Comparison of ENCODE assay signal across 8 cellular contexts in the genomic region with DNA sequence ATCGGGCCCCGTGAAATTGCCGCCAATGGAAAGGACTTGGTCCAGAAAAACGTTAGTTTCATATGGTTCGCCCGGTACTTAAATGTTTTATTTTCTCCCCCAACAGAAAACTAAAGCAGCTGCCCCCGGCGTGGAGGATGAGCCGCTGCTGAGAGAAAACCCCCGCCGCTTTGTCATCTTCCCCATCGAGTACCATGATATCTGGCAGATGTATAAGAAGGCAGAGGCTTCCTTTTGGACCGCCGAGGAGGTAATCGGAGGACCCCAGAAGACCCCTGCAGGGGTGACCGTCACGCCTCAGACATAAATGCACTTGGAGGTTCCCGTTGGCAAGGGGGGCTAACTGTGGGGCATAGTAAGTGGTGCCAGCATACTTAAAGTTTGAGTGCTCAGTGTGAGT. TPM values are rescaled to one million over a fixed set of nuclear protein-coding genes. Genes with fewer than 3 reads are reported as not detected.
DNase-seq lines count a peak whose midpoint lies in the region; ATAC-seq and TF ChIP-seq lines count a peak whose summit lies in the region.

No MANE protein-coding gene starts in this region.

- H2BK15ac ChIP-seq in mesenchymal stem cell (ENCODE audit: low read depth, poor library complexity, severe bottlenecking) = no peak overlapping the region

- peak overlapping the region; percentile 96 for H3K4me2 ChIP-seq in mesenchymal stem cell (ENCODE audit: low read length, poor library complexity, severe bottlenecking)

- peaks cover 1% of the 10 kb centered on the region; the same call in 1 of the 2 replicates for H3K27me3 Mint-ChIP-seq in HFFc6 (ENCODE audit: insufficient read depth)

- H3K4me3 ChIP-seq in AG04449 (ENCODE audit: low read depth, low read length) = peak overlapping the region; percentile 78
- peak overlapping the region; percentile 83 for H3K4me3 ChIP-seq in adipocyte (ENCODE audit: low read length)
- H3K4me3 ChIP-seq in mesenchymal stem cell (ENCODE audit: insufficient read depth in 1 of 2, low read depth in 1 of 2, low read length in 2 of 2) = peak overlapping the region; percentile 75 to 87

- peak overlapping the region; percentile 90 for H3K4me3 Mint-ChIP-seq in HFFc6

- TF ChIP-seq CTCF in AG04449 (IDR thresholded peaks at IDR 0.05; ENCODE audit: insufficient read depth, low read length, missing control alignments) = no peak
- TF ChIP-seq CTCF in HFFc6 (IDR thresholded peaks at IDR 0.05) = no peak

- peak overlapping the region in 1 of 2 experiments; percentile 88 for H3K23ac ChIP-seq in mesenchymal stem cell (ENCODE audit: low read length in 2 of 2)

- peaks cover 42% of the 10 kb centered on the region for H3K4me1 ChIP-seq in adipocyte (ENCODE audit: control insufficient read depth, insufficient read depth, low read length)
- H3K4me1 ChIP-seq in mesenchymal stem cell (ENCODE audit: control insufficient read depth, insufficient read depth, low read depth, low read length) = peaks cover 21% of the 10 kb centered on the region

- H3K14ac ChIP-seq in mesenchymal stem cell (ENCODE audit: low read length in 2 of 2) = no peak overlapping the region

- H4K91ac ChIP-seq in mesenchymal stem cell (ENCODE audit: low read length) = no peak overlapping the region

- ATAC-seq in GM18868 (IDR thresholded peaks at IDR 0.05; ENCODE audit: unreplicated experiment) (no peak), GM18517 (IDR thresholded peaks at IDR 0.05; ENCODE audit: unreplicated experiment) (no peak), HG02798 (IDR thresholded peaks at IDR 0.05; ENCODE audit: poor library complexity, unreplicated experiment) (no peak)

- H3K36me3 Mint-ChIP-seq in HFFc6 (ENCODE audit: low read depth) = peaks cover 20% of the 10 kb centered on the region

- H2BK5ac ChIP-seq in mesenchymal stem cell (ENCODE audit: low read depth, low read length, poor library complexity, severe bottlenecking) = no peak overlapping the region

- no peak overlapping the region for H2BK12ac ChIP-seq in mesenchymal stem cell (ENCODE audit: low read length in 2 of 2)

- H3K27ac Mint-ChIP-seq in HFFc6 = peak overlapping the region; percentile 87

- H2AK5ac ChIP-seq in mesenchymal stem cell (ENCODE audit: low read length, severe bottlenecking) = no peak overlapping the region

- 3% methylated on average over 15 of the region's 18 CpGs for WGBS in mesenchymal stem cell

- no peaks in the 10 kb centered on the region for H3K9me3 Mint-ChIP-seq in HFFc6

- POLR2A ChIA-PET in AG04449 (lab: Yijun Ruan, JAX) = no interaction called here

- H4K8ac ChIP-seq in mesenchymal stem cell (ENCODE audit: low read length) = no peak overlapping the region

- no peak overlapping the region for H3K18ac ChIP-seq in mesenchymal stem cell (ENCODE audit: low read depth in 1 of 2, low read length in 2 of 2)

- peak overlapping the region; percentile 56 for H2AFZ ChIP-seq in mesenchymal stem cell (ENCODE audit: low read depth, low read length)

- DNase-seq in AG04449 (ENCODE audit: low read depth, low spot score) (no peak), HFFc6 (no peak), adipocyte (ENCODE audit: low read depth) (no peak), mesenchymal stem cell (peak; percentile 30), kidney glomerular epithelial cell (lab: John Stamatoyannopoulos, UW) (no peak)

- no peak overlapping the region for H2BK120ac ChIP-seq in mesenchymal stem cell (ENCODE audit: low read depth, low read length)

- H3K36me3 ChIP-seq in adipocyte (ENCODE audit: control insufficient read depth, insufficient read depth, low read length, severe bottlenecking) (no peaks in the 10 kb centered on the region), mesenchymal stem cell (ENCODE audit: control insufficient read depth in 1 of 2, insufficient read depth in 2 of 2, low read depth in 1 of 2, low read length in 2 of 2) (peaks cover 2 to 5% of the 10 kb centered on the region in 2 experiments)

- H3K79me1 ChIP-seq in mesenchymal stem cell (replicated peaks; ENCODE audit: low read length, poor library complexity, severe bottlenecking) = peaks cover 17% of the 10 kb centered on the region

- H3K27me3 ChIP-seq in adipocyte (replicated peaks; ENCODE audit: control insufficient read depth, insufficient read depth, low read length) (no peaks in the 10 kb centered on the region), mesenchymal stem cell (ENCODE audit: control insufficient read depth in 1 of 2, insufficient read depth in 1 of 2, low read length in 2 of 2) (no peaks in the 10 kb centered on the region)

- CTCF ChIA-PET in AG04449 (lab: Yijun Ruan, JAX) = interaction anchor here (1.2 to 16.0 kb wide), 10 partner anchors 36 to 325 kb away, joined by 3 to 356 read pairs (median 12); partner anchors contain the start of gene ODC1

- H3K9ac ChIP-seq in adipocyte (ENCODE audit: low read length) = no peak overlapping the region
- peak overlapping the region; percentile 64 for H3K9ac ChIP-seq in mesenchymal stem cell (ENCODE audit: low read length)

- H3K9me3 ChIP-seq in adipocyte (ENCODE audit: control insufficient read depth, low read length) = no peaks in the 10 kb centered on the region
- H3K9me3 ChIP-seq in mesenchymal stem cell (ENCODE audit: control insufficient read depth, low read length) = no peaks in the 10 kb centered on the region

- no peak overlapping the region for H3K4ac ChIP-seq in mesenchymal stem cell (ENCODE audit: low read depth in 1 of 2, low read length in 2 of 2)

- peaks cover 56% of the 10 kb centered on the region for H3K4me1 Mint-ChIP-seq in HFFc6 (ENCODE audit: low read depth)

- H3K27ac ChIP-seq in mesenchymal stem cell (ENCODE audit: low read length, poor library complexity, severe bottlenecking) = no peak overlapping the region

RNA-seq across cellular contexts. Expression of gene RRM2, which starts 0.7 kb away (rescaled TPM):
- total RNA-seq in HFFc6 (2021; fragmentation: NEBNext Ultra II Directional; extraction: Animal tissue kit (Norgen Biotek cat#: 25700)) = 100 to 1,000 TPM in 5 of 6 experiments, 10 to 100 TPM in 1; 76.4 to 179 (median 158) TPM
- polyA plus RNA-seq in mesenchymal stem cell (2013, experiment 1 of 2) = 18.2 TPM
- polyA plus RNA-seq in mesenchymal stem cell (2013, experiment 2 of 2) = 20.1 TPM

RNA-seq across cellular contexts. Expression of gene CYS1, which starts 43.1 kb away (rescaled TPM):
- total RNA-seq in HFFc6 (2021; fragmentation: NEBNext Ultra II Directional; extraction: Animal tissue kit (Norgen Biotek cat#: 25700)) = 1 to 10 TPM in 4 of 6 experiments, under 1 TPM in 2; 0.24 to 2.0 (median 1.4) TPM
- 0.22 TPM for polyA plus RNA-seq in mesenchymal stem cell (2013, experiment 1 of 2)
- polyA plus RNA-seq in mesenchymal stem cell (2013, experiment 2 of 2) = 0.34 TPM
